15 cellular contexts compared by ENCODE assay signal in genomic region chr7:152312316-152312715, GRCh38.
DNase-seq lines count a peak whose midpoint lies in the region; TF ChIP-seq lines count a peak whose summit lies in the region.
"Had no signal": no experiment of that assay in that cellular context is flagged by ENCODE, and none has a peak within 500 bp of the region (broad histone marks: within the 10 kb centered on the region; RNA-seq: fewer than 3 reads in every experiment).

No MANE protein-coding gene starts in this region.

- TF ChIP-seq CTCF in cardiac muscle cell (IDR thresholded peaks at IDR 0.05; ENCODE audit: low read depth, low read length) (no peak), left ventricle myocardium inferior (IDR thresholded peaks at IDR 0.05; ENCODE audit: borderline replicate concordance) (no peak), brain microvascular endothelial cell (IDR thresholded peaks at IDR 0.05; ENCODE audit: low read depth, low read length, missing control alignments) (no peak), lower leg skin (IDR thresholded peaks at IDR 0.05) (no peak)

- H3K27me3 ChIP-seq in cardiac muscle cell (no peaks in the 10 kb centered on the region), left ventricle myocardium inferior (ENCODE audit: low read depth) (no peaks in the 10 kb centered on the region), brain microvascular endothelial cell (replicated peaks) (no peaks in the 10 kb centered on the region), mesendoderm (ENCODE audit: insufficient read depth, low read length, poor library complexity) (no peaks in the 10 kb centered on the region)
- H3K27me3 ChIP-seq: upper lobe of right lung had no signal

- intact Hi-C loops in left ventricle myocardium inferior (cut with micrococcal nuclease) (no loop called here), lower leg skin (cut with DNase I; ENCODE audit: low total_unique reads) (no loop called here)

- no peak overlapping the region for H3K18ac ChIP-seq in mesendoderm (ENCODE audit: low read length)

- H3K79me1 ChIP-seq in mesendoderm (ENCODE audit: low read length) = no peaks in the 10 kb centered on the region

- in situ Hi-C loops in brain microvascular endothelial cell (cut with HindIII; ENCODE audit: low pct_ligation_motif_present, low sequenced_read_pairs) = no loop called here

- H3K9me3 ChIP-seq in cardiac muscle cell (ENCODE audit: low read depth) (no peaks in the 10 kb centered on the region), left ventricle myocardium inferior (replicated peaks) (no peaks in the 10 kb centered on the region)
- H3K9me3 ChIP-seq: lower lobe of right lung, upper lobe of right lung had no signal

- no CpG with 5 or more reads among the region's 2 CpGs for WGBS in mesendoderm (ENCODE audit: extremely low coverage, insufficient coverage, low lambda C conversion rate)
- WGBS in lower leg skin, 2 donors = 46 to 63% methylated on average over 2 of the region's 2 CpGs

- no peak overlapping the region for H3K4me2 ChIP-seq in mesendoderm (ENCODE audit: low read length)

- no peak overlapping the region for H2BK15ac ChIP-seq in mesendoderm (replicated peaks; ENCODE audit: low read depth)

- H2BK120ac ChIP-seq in mesendoderm (ENCODE audit: low read depth, low read length) = no peak overlapping the region

- no peak for TF ChIP-seq POLR2A in lower leg skin (IDR thresholded peaks at IDR 0.05)

- H4K5ac ChIP-seq in mesendoderm (ENCODE audit: low read length) = no peak overlapping the region

- no peak overlapping the region for H3K9ac ChIP-seq in mesendoderm (ENCODE audit: low read length)

- no peak overlapping the region for H3K23ac ChIP-seq in mesendoderm (ENCODE audit: low read length)

- H3K56ac ChIP-seq in mesendoderm (ENCODE audit: low read length) = no peak overlapping the region

- peaks cover 11% of the 10 kb centered on the region for H3K36me3 ChIP-seq in cardiac muscle cell
- peaks cover 15% of the 10 kb centered on the region for H3K36me3 ChIP-seq in left ventricle myocardium inferior
- H3K36me3 ChIP-seq in brain microvascular endothelial cell (replicated peaks) = peaks cover 9% of the 10 kb centered on the region
- H3K36me3 ChIP-seq in mesendoderm (ENCODE audit: control insufficient read depth, insufficient read depth, low read length) = no peaks in the 10 kb centered on the region

- H3K79me2 ChIP-seq in mesendoderm (ENCODE audit: control insufficient read depth, insufficient read depth, low read length) = no peaks in the 10 kb centered on the region

- H2AK5ac ChIP-seq in mesendoderm (ENCODE audit: low read length) = no peak overlapping the region

- H3K27ac ChIP-seq in cardiac muscle cell (no peak overlapping the region), left ventricle myocardium inferior (replicated peaks) (no peak overlapping the region), brain microvascular endothelial cell (no peak overlapping the region), mesendoderm (ENCODE audit: low read depth, low read length) (no peak overlapping the region)
- H3K27ac ChIP-seq: lower lobe of right lung, upper lobe of right lung had no signal

- H3K4me1 ChIP-seq in cardiac muscle cell (ENCODE audit: low read depth) (peaks cover 36% of the 10 kb centered on the region), left ventricle myocardium inferior (peaks cover 46% of the 10 kb centered on the region), mesendoderm (ENCODE audit: control insufficient read depth, low read depth, low read length) (no peaks in the 10 kb centered on the region)

- no peak overlapping the region for H4K8ac ChIP-seq in mesendoderm (ENCODE audit: low read depth, low read length)

- H3K4me3 ChIP-seq in cardiac muscle cell = no peak overlapping the region
- H3K4me3 ChIP-seq in left ventricle myocardium inferior = no peak overlapping the region
- no peak overlapping the region for H3K4me3 ChIP-seq in brain microvascular endothelial cell (ENCODE audit: low read depth, low read length)
- no peak overlapping the region for H3K4me3 ChIP-seq in mesendoderm (ENCODE audit: low read length)
- no peak overlapping the region for H3K4me3 ChIP-seq in lower leg skin (ENCODE audit: low read depth, poor library complexity, severe bottlenecking)
- H3K4me3 ChIP-seq: lower lobe of right lung, upper lobe of right lung had no signal

- peak; percentile 56 to 62 for DNase-seq in cardiac muscle cell (ENCODE audit: low read depth in 1 of 2, low spot score in 1 of 2)
- DNase-seq in left ventricle myocardium inferior = no peak
- peak; percentile 26 for DNase-seq in brain microvascular endothelial cell
- peak; percentile 12 for DNase-seq in mesendoderm
- DNase-seq in kidney tubule cell (ENCODE audit: low spot score) = no peak
- no peak for DNase-seq in lower leg skin (ENCODE audit: low spot score in 2 of 2)
- no peak for DNase-seq in NCI-H345 (lab: John Stamatoyannopoulos, UW)
- no peak for DNase-seq in DMS153 (lab: John Stamatoyannopoulos, UW)
- DNase-seq: endodermal cell; foreskin melanocyte; lower lobe of right lung; naive thymus-derived CD8-positive, alpha-beta T cell; NCI-H1436 treated with DMSO at 0.1 percent for 48 hours; stimulated activated naive CD4-positive, alpha-beta T cell treated with Interleukin-2 at 50 U/mL for 16 hours; upper lobe of right lung had no signal

- no peak overlapping the region for H3K4ac ChIP-seq in mesendoderm (ENCODE audit: low read depth, low read length)

- no peak overlapping the region for H2BK5ac ChIP-seq in mesendoderm (ENCODE audit: low read length)

Comparison
In these comparisons a context has a peak if more than half of its experiments do, and no peak if none do; other contexts are left out.
1. DNase-seq: peak in cardiac muscle cell (2 of 2), brain microvascular endothelial cell (single experiment) and mesendoderm (single experiment); none in left ventricle myocardium inferior (single experiment), kidney tubule cell (single experiment), lower leg skin (0 of 2), NCI-H345 (single experiment) and DMS153 (single experiment).